7 cellular contexts compared by ENCODE assay signal in genomic region chr7:105348177-105348576, GRCh38. TPM values are rescaled to one million over a fixed set of nuclear protein-coding genes. Genes with fewer than 3 reads are reported as not detected.
DNase-seq lines count a peak whose midpoint lies in the region; FAIRE-seq and TF ChIP-seq lines count a peak whose summit lies in the region.
"Not testable (repeated sequence)": the region's sequence is repeated elsewhere in the genome, so short reads cannot be mapped to it uniquely, and the experiment has no call there.

No MANE protein-coding gene starts in this region.

- H3K36me3 ChIP-seq in BLaER1 treated with 17β-estradiol and CSF1 and Interleukin-3, amounts not matched to agents 10 nM and 100 nM; HEK293 (ENCODE audit: control insufficient read depth in 2 of 2, insufficient read depth in 1 of 2, low read length in 2 of 2); neutrophil: not testable (repeated sequence)

- not testable (repeated sequence) for TF ChIP-seq CTCF in HEK293 (tag by site-specific recombination; IDR thresholded peaks at IDR 0.05); neutrophil (IDR thresholded peaks at IDR 0.05)

- H3K27me3 Mint-ChIP-seq in activated T-helper 1 cell treated with anti-CD3 and anti-CD28 coated beads, Interleukin-12 subunit alpha, Interleukin-12 subunit beta, Interleukin-2, Interleukin-4 antibody, amounts not matched to agents 30 ng/mL and 10 ng/mL and 1 ng/mL, durations not matched to agents 14 hours and 24 hours and 36 hours (ENCODE audit: insufficient read depth): not testable (repeated sequence)

- intact Hi-C loops in activated T-helper 1 cell treated with anti-CD3 and anti-CD28 coated beads, Interleukin-12 subunit alpha, Interleukin-12 subunit beta, Interleukin-2, Interleukin-4 antibody, amounts not matched to agents 30 ng/mL and 10 ng/mL and 1 ng/mL, durations not matched to agents 14 hours and 24 hours and 36 hours (cut with micrococcal nuclease): loop anchor here (5.0 kb wide), 1 partner anchor 336 kb away; the partner anchor contains the start of gene KMT2E

- H3K4me2 ChIP-seq in BLaER1 treated with 17β-estradiol and CSF1 and Interleukin-3, amounts not matched to agents 10 nM and 100 nM: peak overlapping the region; percentile 35 to 84 (median 60); a peak in 21 of 22 replicates

- H3K9me3 ChIP-seq in BLaER1 treated with 17β-estradiol and CSF1 and Interleukin-3, amounts not matched to agents 10 nM and 100 nM (replicated peaks in 1 of 11); HEK293 (ENCODE audit: control insufficient read depth, insufficient read depth, low read depth, low read length); neutrophil: not testable (repeated sequence)

- H3K36me3 Mint-ChIP-seq in activated T-helper 1 cell treated with anti-CD3 and anti-CD28 coated beads, Interleukin-12 subunit alpha, Interleukin-12 subunit beta, Interleukin-2, Interleukin-4 antibody, amounts not matched to agents 30 ng/mL and 10 ng/mL and 1 ng/mL, durations not matched to agents 14 hours and 24 hours and 36 hours (ENCODE audit: low read depth): not testable (repeated sequence)

- DNase-seq in RCC 7860 (ENCODE audit: low spot score): peak; percentile 59
- DNase-seq in activated T-helper 1 cell treated with anti-CD3 and anti-CD28 coated beads, Interleukin-12 subunit alpha, Interleukin-12 subunit beta, Interleukin-2, Interleukin-4 antibody, amounts not matched to agents 30 ng/mL and 10 ng/mL and 1 ng/mL, durations not matched to agents 14 hours and 24 hours and 36 hours (ENCODE audit: low spot score): not testable (repeated sequence)
- peak; percentile 38 for DNase-seq in glomerular visceral epithelial cell (ENCODE audit: extremely low spot score)
- peak; percentile 74 for DNase-seq in kidney tubule cell (ENCODE audit: low spot score)

- POLR2A ChIA-PET in HEK293 (lab: Yijun Ruan, JAX): not testable (repeated sequence)

- H3K9me3 Mint-ChIP-seq in activated T-helper 1 cell treated with anti-CD3 and anti-CD28 coated beads, Interleukin-12 subunit alpha, Interleukin-12 subunit beta, Interleukin-2, Interleukin-4 antibody, amounts not matched to agents 30 ng/mL and 10 ng/mL and 1 ng/mL, durations not matched to agents 14 hours and 24 hours and 36 hours: not testable (repeated sequence)

- H3K27ac Mint-ChIP-seq in activated T-helper 1 cell treated with anti-CD3 and anti-CD28 coated beads, Interleukin-12 subunit alpha, Interleukin-12 subunit beta, Interleukin-2, Interleukin-4 antibody, amounts not matched to agents 30 ng/mL and 10 ng/mL and 1 ng/mL, durations not matched to agents 14 hours and 24 hours and 36 hours: peak overlapping the region; percentile 55

- CTCF ChIA-PET in HEK293 (lab: Yijun Ruan, JAX): not testable (repeated sequence)

- not testable (repeated sequence) for H3K9ac ChIP-seq in BLaER1 treated with 17β-estradiol and CSF1 and Interleukin-3, amounts not matched to agents 10 nM and 100 nM

- peaks cover 62 to 86% (median 79%) of the 10 kb centered on the region in 10 experiments for H3K4me1 ChIP-seq in BLaER1 treated with 17β-estradiol and CSF1 and Interleukin-3, amounts not matched to agents 10 nM and 100 nM
- H3K4me1 ChIP-seq in HEK293 (ENCODE audit: control insufficient read depth, insufficient read depth, low read length) (peaks cover 15% of the 10 kb centered on the region), neutrophil (ENCODE audit: control insufficient read depth in 1 of 2, insufficient read depth in 1 of 2, low read depth in 1 of 2, low read length in 1 of 2) (peaks cover 80 to 94% of the 10 kb centered on the region in 2 experiments)

- peak overlapping the region in 8 of 11 experiments; percentile 19 to 81 (median 66); a peak in 12 of 22 replicates for H3K27ac ChIP-seq in BLaER1 treated with 17β-estradiol and CSF1 and Interleukin-3, amounts not matched to agents 10 nM and 100 nM
- H3K27ac ChIP-seq in HEK293 (ENCODE audit: extremely low read depth, low read depth, low read length): not testable (repeated sequence)
- peak overlapping the region; percentile 96 for H3K27ac ChIP-seq in neutrophil

- H4K20me1 ChIP-seq in BLaER1 treated with 17β-estradiol and CSF1 and Interleukin-3, amounts not matched to agents 10 nM and 100 nM: peaks cover 0 to 89% (median 40%) of the 10 kb centered on the region in 11 experiments; a peak in 16 of 22 replicates

- H3K27me3 ChIP-seq in BLaER1 treated with 17β-estradiol and CSF1 and Interleukin-3, amounts not matched to agents 10 nM and 100 nM; neutrophil: not testable (repeated sequence)

- H3K4me3 Mint-ChIP-seq in activated T-helper 1 cell treated with anti-CD3 and anti-CD28 coated beads, Interleukin-12 subunit alpha, Interleukin-12 subunit beta, Interleukin-2, Interleukin-4 antibody, amounts not matched to agents 30 ng/mL and 10 ng/mL and 1 ng/mL, durations not matched to agents 14 hours and 24 hours and 36 hours: not testable (repeated sequence)

- not testable (repeated sequence) for H3K4me3 ChIP-seq in BLaER1 treated with 17β-estradiol and CSF1 and Interleukin-3, amounts not matched to agents 10 nM and 100 nM; HEK293 (ENCODE audit: low read depth, low read length); neutrophil (ENCODE audit: low read depth in 1 of 2, low read length in 1 of 2)

- H3K4me1 Mint-ChIP-seq in activated T-helper 1 cell treated with anti-CD3 and anti-CD28 coated beads, Interleukin-12 subunit alpha, Interleukin-12 subunit beta, Interleukin-2, Interleukin-4 antibody, amounts not matched to agents 30 ng/mL and 10 ng/mL and 1 ng/mL, durations not matched to agents 14 hours and 24 hours and 36 hours (ENCODE audit: low read depth): peaks cover 47% of the 10 kb centered on the region

- FAIRE-seq in RCC 7860 (lab: Jason Lieb, UNC): peak; percentile 71

TF ChIP-seq in HEK293, 187 proteins besides CTCF, POLR2A, EP300 and RAD21:
- 0 out of 2 replicates have a peak, but pooled peaks have one; percentile 51 for TF ChIP-seq ZNF362 (tag by site-specific recombination; IDR thresholded peaks at IDR 0.05)

RNA-seq across cellular contexts. Expression of gene SRPK2, which starts 40.5 kb away (rescaled TPM):
- 56.4 and 58.3 TPM in 2 replicates for total RNA-seq in activated T-helper 1 cell treated with anti-CD3 and anti-CD28 coated beads, Interleukin-12 subunit alpha, Interleukin-12 subunit beta, Interleukin-2, Interleukin-4 antibody, amounts not matched to agents 30 ng/mL and 10 ng/mL and 1 ng/mL, durations not matched to agents 14 hours and 24 hours and 36 hours
